1 cellular context compared by ENCODE assay signal in genomic region chr22:22884010-22884887, GRCh38.
TF ChIP-seq lines count a peak whose summit lies in the region.

No MANE protein-coding gene starts in this region.

TF ChIP-seq in K562, 482 proteins besides CTCF, POLR2A, EP300 and RAD21 (continued from another document):
- TF ChIP-seq ZBTB33 (CRISPR knock-in tag; IDR thresholded peaks at IDR 0.05) (no peak), ZNF253 (CRISPR knock-in tag; conservative IDR thresholded peaks at IDR 0.05) (no peak), POLR2G (IDR thresholded peaks at IDR 0.05; ENCODE audit: low read depth, low read length) (no peak), ZC3H4 (CRISPR knock-in tag; IDR thresholded peaks at IDR 0.05; ENCODE audit: borderline replicate concordance) (no peak), ELF1 (tag; IDR thresholded peaks at IDR 0.05) (no peak), CHCHD3 (CRISPR knock-in tag; IDR thresholded peaks at IDR 0.05) (no peak)
